ENCODE assay signal across 8 cellular contexts in genomic region chr2:99141110-99142108, GRCh38. TPM values are rescaled to one million over a fixed set of nuclear protein-coding genes. Genes with fewer than 3 reads are reported as not detected.
A peak's percentile ranks its signal among the peaks of the same experiment; 100 is the strongest.
DNase-seq lines count a peak whose midpoint lies in the region; ATAC-seq and TF ChIP-seq lines count a peak whose summit lies in the region.

TSS of gene C2orf15 (plus strand) at chr2:99141707. CDS start at chr2:99150559, 8,852 bp downstream.

- no peaks in the 10 kb centered on the region for H3K9me3 ChIP-seq in upper lobe of left lung

- no peaks in the 10 kb centered on the region for H3K36me3 ChIP-seq in upper lobe of left lung

- DNase-seq in NCI-H146 (lab: John Stamatoyannopoulos, UW) (peak; percentile 99), T follicular helper cell (ENCODE audit: low read depth) (peak; percentile 95), amniotic epithelial cell (ENCODE audit: low read depth) (peak; percentile 79), left cardiac atrium (peak; percentile 94), posterior cingulate gyrus (peak; percentile 89 to 99 (median 94)), upper lobe of left lung (peak; percentile 97 to 98)

- WGBS in upper lobe of left lung, 2 donors = 0 to 2% methylated on average over 12 to 77 of the region's 84 CpGs

- no peak for TF ChIP-seq EP300 in upper lobe of left lung (IDR thresholded peaks at IDR 0.05)

- peak; percentile 94 for ATAC-seq in GM18498 (IDR thresholded peaks at IDR 0.05; ENCODE audit: unreplicated experiment)
- ATAC-seq in HG02884 (IDR thresholded peaks at IDR 0.05; ENCODE audit: unreplicated experiment) = peak; percentile 87
- peak; percentile 97 to 99 for ATAC-seq in left cardiac atrium
- peak; percentile 98 to 99 for ATAC-seq in upper lobe of left lung (ENCODE audit: low FRiP score in 2 of 2)

- H3K27ac ChIP-seq in upper lobe of left lung = peak within 1 kb of the TSS; percentile 85 to 93 (median 88)

- TF ChIP-seq POLR2A in upper lobe of left lung (IDR thresholded peaks at IDR 0.05) = peak in 1 of 4 donors; percentile 64

- TF ChIP-seq CTCF in upper lobe of left lung (IDR thresholded peaks at IDR 0.05) = no peak

- intact Hi-C loops in left cardiac atrium (cut with DNase I) (no loop called here), posterior cingulate gyrus (cut with DNase I) (loop anchor here (2.0 kb wide), 1 partner anchor 13 kb away; the partner anchor contains the start of genes LIPT1 and TSGA10)

- no peaks in the 10 kb centered on the region for H3K27me3 ChIP-seq in upper lobe of left lung

- H3K4me1 ChIP-seq in upper lobe of left lung = peaks cover 4 to 17% (median 9%) of the 10 kb centered on the region in 4 donors

- H3K4me3 ChIP-seq in upper lobe of left lung = peak within 1 kb of the TSS; percentile 77 to 93 (median 85)

RNA-seq across cellular contexts. Expression of gene C2orf15, which starts in this region (rescaled TPM):
- total RNA-seq in left cardiac atrium = under 1 TPM in 1 of 2 donors, not detected in 1; 0.26 TPM
- total RNA-seq in upper lobe of left lung = 1 to 10 TPM in 4 of 6 donors, under 1 TPM in 1, not detected in 1; 0.33 to 3.0 (median 1.5) TPM

Comparison
In these comparisons a context has a peak if more than half of its experiments do, and no peak if none do; other contexts are left out.
1. Peak in every context shown above with its lines: DNase-seq, ATAC-seq, H3K4me3 ChIP-seq and H3K27ac ChIP-seq.
2. Peak in DNase-seq and ATAC-seq in left cardiac atrium; RNA of the gene not detected or under 1 TPM.